In the genomic region with DNA sequence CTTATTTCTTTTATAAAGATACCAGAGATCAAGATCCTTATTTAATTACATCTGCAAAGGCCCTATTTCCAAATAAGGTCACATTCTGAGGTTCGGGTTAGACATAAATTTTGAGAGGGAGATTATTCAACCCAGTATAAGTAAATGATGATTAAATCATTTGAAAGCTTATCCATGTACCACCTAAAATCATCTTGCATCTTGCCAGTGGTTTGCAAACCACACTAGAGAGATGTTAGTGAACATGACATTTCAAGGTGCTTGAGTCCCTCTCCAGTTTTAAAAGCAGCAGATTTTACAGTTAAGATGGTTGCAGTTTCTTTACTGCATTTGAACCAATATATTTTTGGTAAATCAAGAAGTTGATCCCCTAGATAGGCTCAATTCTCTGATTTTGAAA, we compare ENCODE assay signal across 30 cellular contexts.
"Had no signal": no experiment of that assay in that cellular context is flagged by ENCODE, and none has a peak within 500 bp of the region (broad histone marks: within the 10 kb centered on the region; RNA-seq: fewer than 3 reads in every experiment).

No MANE protein-coding gene starts in this region.

- H3K4me3 Mint-ChIP-seq: activated B cell treated with CpG ODN at 0.5 μM for 24 hours; activated CD4-positive, alpha-beta memory T cell treated with anti-CD3 and anti-CD28 coated beads, Interleukin-2, amount 10 ng/mL, durations not matched to agents 7 days and 5 days; activated CD4-positive, alpha-beta T cell treated with anti-CD3 and anti-CD28 coated beads, Interleukin-2, amount 10 ng/mL, durations not matched to agents 7 days and 5 days; activated naive CD4-positive, alpha-beta T cell treated with anti-CD3 and anti-CD28 coated beads for 36 hours; activated naive CD4-positive, alpha-beta T cell treated with anti-CD3 and anti-CD28 coated beads, Interleukin-2, amount 50 U/mL, for 24 hours; activated naive CD8-positive, alpha-beta T cell treated with anti-CD3 and anti-CD28 coated beads, Interleukin-2, amount 10 ng/mL, durations not matched to agents 7 days and 5 days; activated T-cell treated with anti-CD3 and anti-CD28 coated beads, Interleukin-2, amount 50 U/mL, for 24 hours; activated T-helper 1 cell treated with anti-CD3 and anti-CD28 coated beads, Interleukin-12 subunit alpha, Interleukin-12 subunit beta, Interleukin-2, Interleukin-4 antibody, amounts not matched to agents 30 ng/mL and 10 ng/mL and 1 ng/mL, durations not matched to agents 14 hours and 24 hours and 36 hours; T-helper 17 cell; T-helper 2 cell treated with Interferon-gamma antibody and Interleukin-4, amounts not matched to agents 5 μg/mL and 100 μg/mL, for 36 hours had no signal

- H3K9me3 Mint-ChIP-seq: activated B cell treated with CpG ODN at 0.5 μM for 24 hours; activated CD4-positive, alpha-beta memory T cell treated with anti-CD3 and anti-CD28 coated beads, Interleukin-2, amount 10 ng/mL, durations not matched to agents 7 days and 5 days; activated CD4-positive, alpha-beta T cell treated with anti-CD3 and anti-CD28 coated beads, Interleukin-2, amount 10 ng/mL, durations not matched to agents 7 days and 5 days; activated naive CD4-positive, alpha-beta T cell treated with anti-CD3 and anti-CD28 coated beads for 36 hours; activated naive CD4-positive, alpha-beta T cell treated with anti-CD3 and anti-CD28 coated beads, Interleukin-2, amount 50 U/mL, for 24 hours; activated naive CD8-positive, alpha-beta T cell treated with anti-CD3 and anti-CD28 coated beads, Interleukin-2, amount 10 ng/mL, durations not matched to agents 7 days and 5 days; activated T-cell treated with anti-CD3 and anti-CD28 coated beads, Interleukin-2, amount 50 U/mL, for 24 hours; activated T-helper 1 cell treated with anti-CD3 and anti-CD28 coated beads, Interleukin-12 subunit alpha, Interleukin-12 subunit beta, Interleukin-2, Interleukin-4 antibody, amounts not matched to agents 30 ng/mL and 10 ng/mL and 1 ng/mL, durations not matched to agents 14 hours and 24 hours and 36 hours; activated T-helper 2 cell treated with anti-CD3 and anti-CD28 coated beads, Interferon-gamma antibody, Interleukin-2, Interleukin-4, amounts not matched to agents 10 μg/mL and 5 μg/mL and 100 μg/mL, durations not matched to agents 14 hours and 24 hours and 36 hours; T-helper 2 cell treated with Interferon-gamma antibody and Interleukin-4, amounts not matched to agents 5 μg/mL and 100 μg/mL, for 36 hours had no signal

- H3K4me1 Mint-ChIP-seq: activated B cell treated with CpG ODN at 0.5 μM for 24 hours; activated CD4-positive, alpha-beta T cell treated with anti-CD3 and anti-CD28 coated beads, Interleukin-2, amount 10 ng/mL, durations not matched to agents 7 days and 5 days; activated naive CD4-positive, alpha-beta T cell treated with anti-CD3 and anti-CD28 coated beads, Interleukin-2, amount 50 U/mL, for 24 hours; T-helper 17 cell had no signal

- DNase-seq: activated B cell treated with CpG ODN at 0.5 μM for 24 hours; activated CD4-positive, alpha-beta memory T cell treated with anti-CD3 and anti-CD28 coated beads, Interleukin-2, amount 10 ng/mL, durations not matched to agents 7 days and 5 days; activated CD4-positive, alpha-beta T cell treated with anti-CD3 and anti-CD28 coated beads, Interleukin-2, amount 10 ng/mL, durations not matched to agents 7 days and 5 days; activated CD4-positive, alpha-beta T cell treated with anti-CD3 and anti-CD28 coated beads, Interleukin-2, amount 50 U/mL, for 4 hours; activated CD8-positive, alpha-beta memory T cell treated with anti-CD3 and anti-CD28 coated beads, Interleukin-2, amount 50 U/mL, for 4 hours; activated effector memory CD4-positive, alpha-beta T cell treated with anti-CD3 and anti-CD28 coated beads, Interleukin-2, amount 50 U/mL, for 16 hours; activated naive CD4-positive, alpha-beta T cell treated with anti-CD3 and anti-CD28 coated beads for 36 hours; activated naive CD8-positive, alpha-beta T cell treated with anti-CD3 and anti-CD28 coated beads, Interleukin-2, amount 10 ng/mL, durations not matched to agents 7 days and 5 days; activated T-cell treated with anti-CD3 and anti-CD28 coated beads for 4 hours; activated T-cell treated with anti-CD3 and anti-CD28 coated beads, Interleukin-2, amount 50 U/mL, for 24 hours; amniotic stem cell; anterior cingulate cortex; brain microvascular endothelial cell; caudate nucleus; cerebellar nuclear complex; colonic mucosa; effector CD8-positive, alpha-beta T cell; esophagus squamous epithelium; foreskin melanocyte; heart right ventricle; T-helper 1 cell; T-helper 17 cell; T1000; WERI-Rb-1 had no signal

- H3K27ac Mint-ChIP-seq: activated B cell treated with CpG ODN at 0.5 μM for 24 hours; activated CD4-positive, alpha-beta memory T cell treated with anti-CD3 and anti-CD28 coated beads, Interleukin-2, amount 10 ng/mL, durations not matched to agents 7 days and 5 days; activated CD4-positive, alpha-beta T cell treated with anti-CD3 and anti-CD28 coated beads, Interleukin-2, amount 10 ng/mL, durations not matched to agents 7 days and 5 days; activated naive CD4-positive, alpha-beta T cell treated with anti-CD3 and anti-CD28 coated beads for 36 hours; activated naive CD4-positive, alpha-beta T cell treated with anti-CD3 and anti-CD28 coated beads, Interleukin-2, amount 50 U/mL, for 24 hours; activated naive CD8-positive, alpha-beta T cell treated with anti-CD3 and anti-CD28 coated beads, Interleukin-2, amount 10 ng/mL, durations not matched to agents 7 days and 5 days; activated T-cell treated with anti-CD3 and anti-CD28 coated beads, Interleukin-2, amount 50 U/mL, for 24 hours; activated T-helper 1 cell treated with anti-CD3 and anti-CD28 coated beads, Interleukin-12 subunit alpha, Interleukin-12 subunit beta, Interleukin-2, Interleukin-4 antibody, amounts not matched to agents 30 ng/mL and 10 ng/mL and 1 ng/mL, durations not matched to agents 14 hours and 24 hours and 36 hours; activated T-helper 2 cell treated with anti-CD3 and anti-CD28 coated beads, Interferon-gamma antibody, Interleukin-2, Interleukin-4, amounts not matched to agents 10 μg/mL and 5 μg/mL and 100 μg/mL, durations not matched to agents 14 hours and 24 hours and 36 hours; T-helper 17 cell had no signal

- H3K36me3 Mint-ChIP-seq: activated naive CD4-positive, alpha-beta T cell treated with anti-CD3 and anti-CD28 coated beads, Interleukin-2, amount 50 U/mL, for 24 hours; activated naive CD8-positive, alpha-beta T cell treated with anti-CD3 and anti-CD28 coated beads, Interleukin-2, amount 10 ng/mL, durations not matched to agents 7 days and 5 days had no signal

- H3K27me3 Mint-ChIP-seq: activated CD4-positive, alpha-beta memory T cell treated with anti-CD3 and anti-CD28 coated beads, Interleukin-2, amount 10 ng/mL, durations not matched to agents 7 days and 5 days; activated naive CD4-positive, alpha-beta T cell treated with anti-CD3 and anti-CD28 coated beads, Interleukin-2, amount 50 U/mL, for 24 hours; activated T-cell treated with anti-CD3 and anti-CD28 coated beads, Interleukin-2, amount 50 U/mL, for 24 hours had no signal

- ATAC-seq: activated CD4-positive, CD25-positive, alpha-beta regulatory T cell treated with anti-CD3 and anti-CD28 coated beads, Interleukin-2, amount 50 U/mL, for 24 hours; gastroesophageal sphincter; T-helper 17 cell had no signal
